In the genomic region with DNA sequence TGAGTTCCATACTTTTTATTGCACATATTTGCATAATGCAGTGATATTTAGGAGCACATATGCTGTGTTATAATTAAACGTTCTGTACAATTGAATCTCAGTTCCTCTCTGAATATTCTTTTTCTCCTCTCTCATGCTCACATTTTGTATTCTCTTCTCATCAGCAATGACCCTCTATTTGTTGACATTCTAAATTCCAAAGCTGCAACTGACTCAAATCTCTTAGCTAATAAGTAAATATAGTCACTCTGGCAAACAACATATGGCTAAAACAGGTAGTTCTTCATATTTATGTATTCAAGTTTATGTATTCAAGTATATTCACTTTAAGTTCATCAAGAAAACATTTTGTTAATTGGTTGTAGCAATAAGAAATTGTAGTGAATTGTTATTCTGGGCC, we compare ENCODE assay signal across 26 cellular contexts.
"Had no signal": no experiment of that assay in that cellular context is flagged by ENCODE, and none has a peak within 500 bp of the region (broad histone marks: within the 10 kb centered on the region; RNA-seq: fewer than 3 reads in every experiment).

No MANE protein-coding gene starts in this region.

- H3K27me3 ChIP-seq: colonic mucosa, esophagus muscularis mucosa, esophagus squamous epithelium, foreskin keratinocyte, gastrocnemius medialis, gastroesophageal sphincter, heart left ventricle, heart right ventricle, hepatocyte had no signal

- H3K9me3 ChIP-seq: colonic mucosa, esophagus muscularis mucosa, esophagus squamous epithelium, gastrocnemius medialis, gastroesophageal sphincter, heart left ventricle, heart right ventricle had no signal

- ATAC-seq: effector memory CD8-positive, alpha-beta T cell; esophagus mucosa; foreskin keratinocyte; gastrocnemius medialis; gastroesophageal sphincter; heart left ventricle; heart right ventricle had no signal

- H3K79me2 ChIP-seq: hepatocyte had no signal

- H2AFZ ChIP-seq: hepatocyte had no signal

- H3K4me2 ChIP-seq: hepatocyte had no signal

- H3K27ac ChIP-seq: colonic mucosa, coronary artery, dorsolateral prefrontal cortex, epithelial cell of prostate, esophagus muscularis mucosa, esophagus squamous epithelium, foreskin keratinocyte, gastrocnemius medialis, gastroesophageal sphincter, heart left ventricle, heart right ventricle, hepatocyte had no signal

- FAIRE-seq: endothelial cell of umbilical vein had no signal

- H3K4me1 ChIP-seq: colonic mucosa, esophagus squamous epithelium, foreskin keratinocyte, gastrocnemius medialis, heart left ventricle, heart right ventricle had no signal

- DNase-seq: colonic mucosa; cortex of kidney; dermis blood vessel endothelial cell; dorsolateral prefrontal cortex; effector CD4-positive, alpha-beta T cell; effector CD8-positive, alpha-beta T cell; effector memory CD4-positive, alpha-beta T cell; effector memory CD8-positive, alpha-beta T cell; endodermal cell; erythroblast; esophagus squamous epithelium; foreskin fibroblast; foreskin keratinocyte; foreskin melanocyte; gastrocnemius medialis; glutamatergic neuron; head of caudate nucleus; heart left ventricle; heart right ventricle had no signal

- H3K4me3 ChIP-seq: colonic mucosa, coronary artery, dorsolateral prefrontal cortex, esophagus muscularis mucosa, esophagus squamous epithelium, gastrocnemius medialis, gastroesophageal sphincter, heart left ventricle, heart right ventricle, hepatocyte had no signal

- H3K36me3 ChIP-seq: colonic mucosa, esophagus muscularis mucosa, esophagus squamous epithelium, gastrocnemius medialis, gastroesophageal sphincter, heart left ventricle, heart right ventricle had no signal
